8 cellular contexts compared by ENCODE assay signal in genomic region chr11:82732734-82733443, GRCh38. TPM values are rescaled to one million over a fixed set of nuclear protein-coding genes. Genes with fewer than 3 reads are reported as not detected.
DNase-seq lines count a peak whose midpoint lies in the region; ATAC-seq, FAIRE-seq and TF ChIP-seq lines count a peak whose summit lies in the region.

No MANE protein-coding gene starts in this region.

- no peak for FAIRE-seq in astrocyte (lab: Jason Lieb, UNC)

- peaks cover 0 to 8% (median 5%) of the 10 kb centered on the region in 10 experiments; a peak in 12 of 20 replicates for H3K4me1 ChIP-seq in BLaER1 treated with 17β-estradiol and CSF1 and Interleukin-3, amounts not matched to agents 10 nM and 100 nM
- no peaks in the 10 kb centered on the region for H3K4me1 ChIP-seq in astrocyte (ENCODE audit: insufficient read depth, low read length)

- no peaks in the 10 kb centered on the region for H3K36me3 ChIP-seq in BLaER1 treated with 17β-estradiol and CSF1 and Interleukin-3, amounts not matched to agents 10 nM and 100 nM
- H3K36me3 ChIP-seq in astrocyte (ENCODE audit: insufficient read depth, low read length), result no peaks in the 10 kb centered on the region

- H3K27ac Mint-ChIP-seq in astrocyte (ENCODE audit: unreplicated experiment), result no peak overlapping the region
- H3K27ac Mint-ChIP-seq in stimulated activated naive B cell treated with anti-CD40 and anti-IgM and Interleukin-4, amounts not matched to agents 10 μg/mL and 1 μg/mL and 100 μg/mL, for 72 hours, result no peak overlapping the region
- H3K27ac Mint-ChIP-seq in effector memory CD8-positive, alpha-beta T cell, result no peak overlapping the region

- DNase-seq in astrocyte (ENCODE audit: low read depth) (no peak), mucosa of gallbladder (ENCODE audit: low spot score) (no peak)
- no peak for DNase-seq in stimulated activated naive B cell treated with anti-CD40 and anti-IgM and Interleukin-4, amounts not matched to agents 10 μg/mL and 1 μg/mL and 100 μg/mL, for 72 hours
- DNase-seq in effector memory CD8-positive, alpha-beta T cell, result no peak

- no peaks in the 10 kb centered on the region for H3K36me3 Mint-ChIP-seq in astrocyte (ENCODE audit: low read depth, unreplicated experiment)
- no peaks in the 10 kb centered on the region for H3K36me3 Mint-ChIP-seq in stimulated activated naive B cell treated with anti-CD40 and anti-IgM and Interleukin-4, amounts not matched to agents 10 μg/mL and 1 μg/mL and 100 μg/mL, for 72 hours
- no peaks in the 10 kb centered on the region for H3K36me3 Mint-ChIP-seq in effector memory CD8-positive, alpha-beta T cell (ENCODE audit: insufficient read depth)

- no peaks in the 10 kb centered on the region for H3K79me2 ChIP-seq in astrocyte (ENCODE audit: insufficient read depth, low read length)

- H3K4me1 Mint-ChIP-seq in astrocyte (ENCODE audit: low read depth, unreplicated experiment), result no peaks in the 10 kb centered on the region
- H3K4me1 Mint-ChIP-seq in stimulated activated naive B cell treated with anti-CD40 and anti-IgM and Interleukin-4, amounts not matched to agents 10 μg/mL and 1 μg/mL and 100 μg/mL, for 72 hours, result peaks cover 0 to 19% of the 10 kb centered on the region in 2 donors
- H3K4me1 Mint-ChIP-seq in effector memory CD8-positive, alpha-beta T cell (ENCODE audit: low read depth in 2 of 2), result peaks cover 0 to 6% of the 10 kb centered on the region in 2 donors

- H3K27me3 ChIP-seq in BLaER1 treated with 17β-estradiol and CSF1 and Interleukin-3, amounts not matched to agents 10 nM and 100 nM, result peaks cover 44 to 57% (median 52%) of the 10 kb centered on the region in 11 experiments
- H3K27me3 ChIP-seq in astrocyte (ENCODE audit: insufficient read depth, low read length), result peaks cover 61% of the 10 kb centered on the region

- ATAC-seq in HG03139 (IDR thresholded peaks at IDR 0.05; ENCODE audit: unreplicated experiment) (peak; percentile 23), HG03045 (IDR thresholded peaks at IDR 0.05; ENCODE audit: unreplicated experiment) (no peak)
- peak; percentile 11 to 31 for ATAC-seq in stimulated activated naive B cell treated with anti-CD40 and anti-IgM and Interleukin-4, amounts not matched to agents 10 μg/mL and 1 μg/mL and 100 μg/mL, for 72 hours (replicated peaks)
- no peak for ATAC-seq in effector memory CD8-positive, alpha-beta T cell (replicated peaks)

- peaks cover 32% of the 10 kb centered on the region for H3K27me3 Mint-ChIP-seq in astrocyte (ENCODE audit: low read depth, unreplicated experiment)
- H3K27me3 Mint-ChIP-seq in stimulated activated naive B cell treated with anti-CD40 and anti-IgM and Interleukin-4, amounts not matched to agents 10 μg/mL and 1 μg/mL and 100 μg/mL, for 72 hours, result peaks cover 46 to 81% of the 10 kb centered on the region in 2 donors
- peaks cover 70 to 87% of the 10 kb centered on the region in 2 donors for H3K27me3 Mint-ChIP-seq in effector memory CD8-positive, alpha-beta T cell

- H3K4me3 Mint-ChIP-seq in astrocyte (ENCODE audit: unreplicated experiment), result peak overlapping the region; percentile 27
- H3K4me3 Mint-ChIP-seq in stimulated activated naive B cell treated with anti-CD40 and anti-IgM and Interleukin-4, amounts not matched to agents 10 μg/mL and 1 μg/mL and 100 μg/mL, for 72 hours, result peak overlapping the region; percentile 68 to 77
- H3K4me3 Mint-ChIP-seq in effector memory CD8-positive, alpha-beta T cell, result peak overlapping the region in 1 of 2 donors; percentile 47

- peak overlapping the region; percentile 83 for H2AFZ ChIP-seq in astrocyte (ENCODE audit: low read depth, low read length)

- peak overlapping the region; percentile 64 to 77 (median 71) for H3K4me3 ChIP-seq in BLaER1 treated with 17β-estradiol and CSF1 and Interleukin-3, amounts not matched to agents 10 nM and 100 nM
- peak overlapping the region; percentile 52 for H3K4me3 ChIP-seq in astrocyte (ENCODE audit: insufficient read depth, low read depth, low read length)
- H3K4me3 ChIP-seq in iPS-18c (ENCODE audit: insufficient read depth, low read depth, low read length), result peak overlapping the region; percentile 63

- H3K9me3 Mint-ChIP-seq in astrocyte (ENCODE audit: unreplicated experiment), result peaks cover 7% of the 10 kb centered on the region
- peaks cover 0 to 2% of the 10 kb centered on the region in 2 donors for H3K9me3 Mint-ChIP-seq in stimulated activated naive B cell treated with anti-CD40 and anti-IgM and Interleukin-4, amounts not matched to agents 10 μg/mL and 1 μg/mL and 100 μg/mL, for 72 hours
- no peaks in the 10 kb centered on the region for H3K9me3 Mint-ChIP-seq in effector memory CD8-positive, alpha-beta T cell

- H3K9ac ChIP-seq in BLaER1 treated with 17β-estradiol and CSF1 and Interleukin-3, amounts not matched to agents 10 nM and 100 nM, result peak overlapping the region; percentile 48 to 77 (median 68); a peak in 21 of 22 replicates
- H3K9ac ChIP-seq in astrocyte (ENCODE audit: low read length), result no peak overlapping the region

- TF ChIP-seq CTCF in astrocyte (IDR thresholded peaks at IDR 0.05; ENCODE audit: insufficient read depth, low read depth, low read length), result no peak

- H3K4me2 ChIP-seq in BLaER1 treated with 17β-estradiol and CSF1 and Interleukin-3, amounts not matched to agents 10 nM and 100 nM, result peak overlapping the region; percentile 86 to 99 (median 95)
- H3K4me2 ChIP-seq in astrocyte (ENCODE audit: low read length), result peak overlapping the region; percentile 84

- H4K20me1 ChIP-seq in BLaER1 treated with 17β-estradiol and CSF1 and Interleukin-3, amounts not matched to agents 10 nM and 100 nM, result peaks cover 0 to 9% (median 0%) of the 10 kb centered on the region in 11 experiments; a peak in 2 of 22 replicates
- H4K20me1 ChIP-seq in astrocyte (ENCODE audit: insufficient read depth, low read length), result no peaks in the 10 kb centered on the region

- no peaks in the 10 kb centered on the region for H3K9me3 ChIP-seq in BLaER1 treated with 17β-estradiol and CSF1 and Interleukin-3, amounts not matched to agents 10 nM and 100 nM (replicated peaks in 1 of 11)
- H3K9me3 ChIP-seq in astrocyte (ENCODE audit: insufficient read depth, low read depth, low read length) (no peaks in the 10 kb centered on the region), iPS-18c (ENCODE audit: control insufficient read depth, insufficient read depth, low read length) (peaks cover 2% of the 10 kb centered on the region)

- no peak overlapping the region for H3K27ac ChIP-seq in BLaER1 treated with 17β-estradiol and CSF1 and Interleukin-3, amounts not matched to agents 10 nM and 100 nM
- H3K27ac ChIP-seq in astrocyte (ENCODE audit: low read depth, low read length), result no peak overlapping the region

RNA-seq across cellular contexts. Expression of gene FAM181B, which starts 0.8 kb away (rescaled TPM):
- total RNA-seq in astrocyte, result 0.11 and 0.17 TPM in 2 replicates
- total RNA-seq in mucosa of gallbladder, result 0.81 TPM

Comparison
In these comparisons a context has a peak if more than half of its experiments do, and no peak if none do; other contexts are left out.
1. ATAC-seq: peak in HG03139 (single experiment) and stimulated activated naive B cell treated with anti-CD40 and anti-IgM and Interleukin-4, amounts not matched to agents 10 μg/mL and 1 μg/mL and 100 μg/mL, for 72 hours (2 of 2); none in HG03045 (single experiment) and effector memory CD8-positive, alpha-beta T cell (single experiment).
2. Peak in every context shown above with its lines, with median percentiles within 50 percentile points of each other: H3K4me3 ChIP-seq.